ENCODE assay signal across 26 cellular contexts in the genomic region with DNA sequence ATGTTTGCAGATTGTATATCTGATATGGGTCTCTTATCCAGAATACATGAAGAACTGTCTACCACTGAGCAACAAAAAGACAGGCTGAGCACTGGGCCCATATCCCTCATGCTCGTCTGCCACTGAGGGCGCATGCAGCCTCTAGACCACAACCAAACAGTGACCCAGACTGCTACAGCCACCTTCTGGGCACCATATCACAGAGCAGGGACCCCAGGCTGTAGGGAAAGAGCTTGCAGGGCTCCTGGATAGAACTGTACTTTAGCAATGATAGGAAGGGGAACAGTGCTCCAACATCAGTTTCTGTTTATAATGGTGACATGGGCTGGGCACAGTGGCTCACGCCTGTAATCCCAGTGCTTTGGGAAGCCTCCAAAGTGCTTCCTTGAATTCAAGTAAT. TPM values are rescaled to one million over a fixed set of nuclear protein-coding genes. Genes with fewer than 3 reads are reported as not detected.
DNase-seq lines count a peak whose midpoint lies in the region; ATAC-seq, FAIRE-seq and TF ChIP-seq lines count a peak whose summit lies in the region.
"Had no signal": no experiment of that assay in that cellular context is flagged by ENCODE, and none has a peak within 500 bp of the region (broad histone marks: within the 10 kb centered on the region; RNA-seq: fewer than 3 reads in every experiment).

No MANE protein-coding gene starts in this region.

- H3K27ac ChIP-seq in K562 (ENCODE audit: extremely low read depth, low read depth, low read length) (no peak overlapping the region), liver (ENCODE audit: low read depth in 1 of 2, low read length in 2 of 2) (no peak overlapping the region), transverse colon (no peak overlapping the region), SJCRH30 (no peak overlapping the region)
- H3K27ac ChIP-seq: skin epidermis, upper lobe of left lung had no signal

- TF ChIP-seq CTCF in D721Med (IDR thresholded peaks at IDR 0.05; ENCODE audit: insufficient read depth, missing control alignments), result peak; percentile 9
- TF ChIP-seq CTCF in NB4 (IDR thresholded peaks at IDR 0.05; ENCODE audit: low read depth, low read length), result no peak
- peak in 1 of 3 experiments; percentile 23; a peak in 2 of 6 replicates for TF ChIP-seq CTCF in K562 (IDR thresholded peaks at IDR 0.05 in 2 of 3, conservative IDR thresholded peaks at IDR 0.05 in 1 of 3; ENCODE audit: insufficient read depth in 2 of 3, low read depth in 1 of 3, low read length in 3 of 3)
- TF ChIP-seq CTCF in liver (IDR thresholded peaks at IDR 0.05; ENCODE audit: low read depth, low read length, missing input control), result no peak
- TF ChIP-seq CTCF in transverse colon (IDR thresholded peaks at IDR 0.05), result no peak

- CTCF ChIA-PET in K562 (lab: Yijun Ruan, JAX; ENCODE audit: low intra/inter-chr PET ratio), result no interaction called here

- no peak overlapping the region for H3K4me2 ChIP-seq in K562 (ENCODE audit: insufficient read depth, low read length)

- DNase-seq in D721Med (ENCODE audit: insufficient read length, low spot score), result no peak
- peak; percentile 23 for DNase-seq in NB4 (ENCODE audit: low read depth)
- DNase-seq in K562 (ENCODE audit: extremely low read depth in 1 of 4, low spot score in 3 of 4), result peak in 2 of 4 experiments; percentile 5 to 8
- DNase-seq in AG08395 (ENCODE audit: low spot score), result no peak
- DNase-seq in transverse colon, result no peak
- no peak for DNase-seq in SJCRH30
- DNase-seq: activated CD4-positive, alpha-beta T cell treated with anti-CD3 and anti-CD28 coated beads for 4 hours; activated CD8-positive, alpha-beta T cell treated with anti-CD3 and anti-CD28 coated beads, Interleukin-2, amount 10 ng/mL, durations not matched to agents 7 days and 5 days; amniotic stem cell; Calu3; gastrocnemius medialis; NCI-H1436 treated with DMSO at 0.1 percent for 48 hours; NCI-H2107; NCI-H446; NCI-H774; upper lobe of left lung had no signal

- no peaks in the 10 kb centered on the region for H4K20me1 ChIP-seq in K562 (replicated peaks; ENCODE audit: control insufficient read depth, insufficient read depth, low read length)

- H3K79me2 ChIP-seq in K562 (ENCODE audit: control insufficient read depth, insufficient read depth, low read length), result no peaks in the 10 kb centered on the region

- no peak for TF ChIP-seq POLR2A in NB4 (IDR thresholded peaks at IDR 0.05; ENCODE audit: extremely low read depth, insufficient read length)
- TF ChIP-seq POLR2A in K562 (conservative IDR thresholded peaks at IDR 0.05), result no peak
- TF ChIP-seq POLR2A in transverse colon (IDR thresholded peaks at IDR 0.05), result no peak

- H3K27me3 ChIP-seq in K562 (ENCODE audit: control insufficient read depth in 2 of 2, insufficient read depth in 2 of 2, low read length in 2 of 2), result no peaks in the 10 kb centered on the region
- H3K27me3 ChIP-seq in liver (ENCODE audit: control insufficient read depth in 4 of 4, insufficient read depth in 4 of 4, low read length in 3 of 4), result no peaks in the 10 kb centered on the region
- H3K27me3 ChIP-seq in transverse colon, result no peaks in the 10 kb centered on the region
- H3K27me3 ChIP-seq in SJCRH30, result no peaks in the 10 kb centered on the region
- H3K27me3 ChIP-seq: gastrocnemius medialis, upper lobe of left lung had no signal

- intact Hi-C loops in K562 (cut with micrococcal nuclease) (no loop called here), transverse colon (cut with DNase I; ENCODE audit: low total_unique reads) (no loop called here)

- peak; percentile 51; the same call in 1 of the 3 replicates for ATAC-seq in K562
- ATAC-seq in GM18868 (IDR thresholded peaks at IDR 0.05; ENCODE audit: unreplicated experiment), result no peak
- ATAC-seq: activated CD8-positive, alpha-beta T cell treated with anti-CD3 and anti-CD28 coated beads, Interleukin-2, amount 10 ng/mL, durations not matched to agents 7 days and 5 days; natural killer cell treated with Interleukin-12 subunit alpha and Interleukin-12 subunit beta and Interleukin-15 and Interleukin-18, amount 100 ng/mL, for 72 hours; Right ventricle myocardium inferior; stimulated activated memory B cell treated with anti-CD40 and anti-IgM and Interleukin-4, amounts not matched to agents 10 μg/mL and 1 μg/mL and 100 μg/mL, for 72 hours had no signal

- TF ChIP-seq EP300 in K562 (IDR thresholded peaks at IDR 0.05; ENCODE audit: low read length), result no peak
- no peak for TF ChIP-seq EP300 in transverse colon (IDR thresholded peaks at IDR 0.05; ENCODE audit: low read depth)

- 0 out of 3 replicates have a peak, but pooled peaks cover 3% of the 10 kb centered on the region for H3K36me3 ChIP-seq in K562 (ENCODE audit: control insufficient read depth, insufficient read depth, low read length)
- H3K36me3 ChIP-seq in liver (ENCODE audit: control insufficient read depth in 4 of 4, insufficient read depth in 3 of 4, low read depth in 1 of 4, low read length in 3 of 4), result peaks cover 0 to 24% (median 20%) of the 10 kb centered on the region in 4 donors
- H3K36me3 ChIP-seq in transverse colon, result peaks cover 0 to 24% (median 7%) of the 10 kb centered on the region in 4 donors
- peaks cover 5% of the 10 kb centered on the region for H3K36me3 ChIP-seq in SJCRH30

- H3K9me1 ChIP-seq in K562 (ENCODE audit: control insufficient read depth, insufficient read depth, low read length), result no peaks in the 10 kb centered on the region

- no TSS peak for BruUV-seq in K562 (replicated peaks; lab: Mats Ljungman, UMichigan)

- WGBS in K562 (ENCODE audit: insufficient coverage, low coverage, missing lambda C conversion rate), result 30% methylated on average over 3 of the region's 3 CpGs
- WGBS in liver, result 56% methylated on average over 3 of the region's 3 CpGs
- 30 to 40% methylated on average over 2 to 3 of the region's 3 CpGs for WGBS in transverse colon (ENCODE audit: low coverage in 1 of 2), 2 donors

- in situ Hi-C loops in K562 (cut with MboI), result no loop called here
- in situ Hi-C loops in transverse colon (cut with MboI; ENCODE audit: low pct_ligation_motif_present in 1 of 4, low pct_unique_long_range_greater_than_20kb in 1 of 4, low sequenced_read_pairs in 3 of 4), result no loop called here

- no peak overlapping the region for H3K9ac ChIP-seq in K562 (ENCODE audit: insufficient read depth in 1 of 2, low read depth in 2 of 2, low read length in 2 of 2)
- H3K9ac ChIP-seq in liver (ENCODE audit: low read depth in 1 of 2, low read length in 2 of 2), result no peak overlapping the region

- FAIRE-seq in D721Med (lab: Jason Lieb, UNC), result no peak
- no peak for FAIRE-seq in K562 (lab: Jason Lieb, UNC)
- FAIRE-seq: A204.1, GM18507, GM19239 had no signal

- POLR2A ChIA-PET in K562 (lab: Yijun Ruan, JAX), result interaction anchor here (0.7 to 1.4 kb wide), 2 partner anchors 16 to 75 kb away, joined by 3 read pairs; no protein-coding TSS in a partner anchor

- no peaks in the 10 kb centered on the region for H3K9me3 ChIP-seq in K562 (replicated peaks; ENCODE audit: control insufficient read depth, insufficient read depth, low read depth, low read length)
- no peaks in the 10 kb centered on the region for H3K9me3 ChIP-seq in liver (ENCODE audit: control insufficient read depth in 4 of 4, low read length in 3 of 4)
- H3K9me3 ChIP-seq in transverse colon, result no peaks in the 10 kb centered on the region
- H3K9me3 ChIP-seq in SJCRH30 (replicated peaks), result no peaks in the 10 kb centered on the region
- H3K9me3 ChIP-seq: gastrocnemius medialis, HAP-1, upper lobe of left lung had no signal

- H3K4me3 ChIP-seq in NB4 (ENCODE audit: low read depth, low read length) (no peak overlapping the region), K562 (no peak overlapping the region), liver (ENCODE audit: low read depth in 1 of 3, low read length in 3 of 3) (no peak overlapping the region), transverse colon (no peak overlapping the region), SJCRH30 (no peak overlapping the region)
- H3K4me3 ChIP-seq: gastrocnemius medialis, HAP-1, skin epidermis, upper lobe of left lung had no signal

- peak in 1 of 2 experiments; percentile 28; a peak in 1 of 4 replicates for TF ChIP-seq RAD21 in K562 (CRISPR knock-in tag; conservative IDR thresholded peaks at IDR 0.05 in 1 of 2, IDR thresholded peaks at IDR 0.05 in 1 of 2)
- peak; percentile 28 to 68 for TF ChIP-seq RAD21 in liver (IDR thresholded peaks at IDR 0.05)

- H2AFZ ChIP-seq in K562 (ENCODE audit: low read depth, low read length), result no peak overlapping the region

- H3K4me1 ChIP-seq in K562 (replicated peaks in 1 of 2; ENCODE audit: control insufficient read depth in 2 of 2, insufficient read depth in 2 of 2, low read length in 2 of 2) (no peaks in the 10 kb centered on the region), liver (ENCODE audit: control insufficient read depth in 4 of 4, insufficient read depth in 4 of 4, low read length in 3 of 4) (peaks cover 0 to 9% (median 4%) of the 10 kb centered on the region in 4 donors), transverse colon (no peaks in the 10 kb centered on the region), SJCRH30 (no peaks in the 10 kb centered on the region)
- H3K4me1 ChIP-seq: HAP-1, upper lobe of left lung had no signal

RNA-seq across cellular contexts. Expression of gene TMEM87A, which starts 40.2 kb away (rescaled TPM):
- total RNA-seq in K562 (2011; cell fraction: chromatin; rRNA removed; ENCODE audit: low replicate concordance), result 32.7 and 71.3 TPM in 2 replicates
- total RNA-seq in K562 (2011; cell fraction: nucleolus; rRNA removed), result 45.7 and 48.7 TPM in 2 replicates
- total RNA-seq in K562 (2011; cell fraction: nucleoplasm; rRNA removed), result 54.0 and 71.7 TPM in 2 replicates
- 19.1 and 23.7 TPM in 2 replicates for total RNA-seq in K562 (2014; rRNA removed)
- total RNA-seq in K562 (2014; rRNA removed; fragmentation: Illumina TruSeq; extraction: Trizol), result 32.9 and 34.6 TPM in 2 replicates
- total RNA-seq in K562 (2015; rRNA removed; fragmentation: Illumina TruSeq; extraction: Trizol), result 30.0 and 36.2 TPM in 2 replicates
- total RNA-seq in K562 (2021), result 21.5 and 27.7 TPM in 2 replicates
- 15.3 and 22.3 TPM in 2 replicates for polyA plus RNA-seq in K562 (2011; rRNA removed)
- polyA plus RNA-seq in K562 (2011; cell fraction: cytosol; rRNA removed), result 8.5 and 15.1 TPM in 2 replicates
- polyA plus RNA-seq in K562 (2011; cell fraction: nucleus; rRNA removed), result 15.0 and 17.5 TPM in 2 replicates
- polyA plus RNA-seq in K562 (2012), result 18.4 and 21.8 TPM in 2 replicates
- 26.3 and 29.6 TPM in 2 replicates for polyA plus RNA-seq in K562 (2014; fragmentation: Illumina TruSeq; extraction: Trizol)
- polyA plus RNA-seq in K562 (2014; fragmentation: Nextera tagmentation; extraction: Ambion mirVana), result 10 to 100 TPM; 38.3 to 43.3 TPM
- 16.6 and 16.7 TPM in 2 replicates for polyA plus RNA-seq in K562 (2014; rRNA removed)
- 35.9 and 39.7 TPM in 2 replicates for polyA minus RNA-seq in K562 (2011; rRNA and poly(A)+ RNA removed)
- 13.5 and 17.6 TPM in 2 replicates for polyA minus RNA-seq in K562 (2011; cell fraction: cytosol; rRNA and poly(A)+ RNA removed)
- 17.9 and 38.3 TPM in 2 replicates for polyA minus RNA-seq in K562 (2011; cell fraction: nucleus; rRNA and poly(A)+ RNA removed)
- total RNA-seq in liver, result 10 to 100 TPM; 26.2 to 27.3 TPM
- polyA plus RNA-seq in liver, result 10 to 100 TPM in 1 of 2 donors, 1 to 10 TPM in 1; 9.2 to 17.5 TPM
- 100 to 1,000 TPM in 3 of 4 donors, 10 to 100 TPM in 1; 93.1 to 110 (median 107) TPM for total RNA-seq in transverse colon
- total RNA-seq in SJCRH30 (2014; rRNA removed; shearing (Covaris generic)), result 46.4 and 46.9 TPM in 2 replicates

RNA-seq across cellular contexts. Expression of gene GANC, which starts 40.5 kb away (rescaled TPM):
- total RNA-seq in K562 (2011; cell fraction: chromatin; rRNA removed; ENCODE audit: low replicate concordance), result 23.0 and 32.4 TPM in 2 replicates
- total RNA-seq in K562 (2011; cell fraction: nucleolus; rRNA removed), result 12.7 and 17.4 TPM in 2 replicates
- total RNA-seq in K562 (2011; cell fraction: nucleoplasm; rRNA removed), result 17.2 and 24.0 TPM in 2 replicates
- total RNA-seq in K562 (2014; rRNA removed) (9.3 and 11.6 TPM in 2 replicates), K562 (2014; rRNA removed; fragmentation: Illumina TruSeq; extraction: Trizol) (12.3 and 14.7 TPM in 2 replicates), K562 (2015; rRNA removed; fragmentation: Illumina TruSeq; extraction: Trizol) (13.2 and 15.1 TPM in 2 replicates), K562 (2021) (14.5 and 15.0 TPM in 2 replicates), liver (10 to 100 TPM in 1 of 2 donors, 1 to 10 TPM in 1; 7.0 to 28.9 TPM), transverse colon (100 to 1,000 TPM in 1 of 4 donors, 10 to 100 TPM in 3; 36.6 to 143 (median 54.8) TPM)
- polyA plus RNA-seq in K562 (2011; rRNA removed) (19.0 and 19.2 TPM in 2 replicates), K562 (2014; fragmentation: Illumina TruSeq; extraction: Trizol) (13.6 and 15.3 TPM in 2 replicates), K562 (2014; fragmentation: Nextera tagmentation; extraction: Ambion mirVana) (10 to 100 TPM; 10.9 to 17.3 TPM), K562 (2014; rRNA removed) (11.1 and 14.1 TPM in 2 replicates), liver (10 to 100 TPM in 1 of 2 donors, 1 to 10 TPM in 1; 4.8 to 14.9 TPM)
- polyA plus RNA-seq in K562 (2011; cell fraction: cytosol; rRNA removed), result 7.9 and 9.7 TPM in 2 replicates
- 28.9 and 37.1 TPM in 2 replicates for polyA plus RNA-seq in K562 (2011; cell fraction: nucleus; rRNA removed)
- polyA plus RNA-seq in K562 (2012), result 12.6 and 12.9 TPM in 2 replicates
- 13.8 and 20.6 TPM in 2 replicates for polyA minus RNA-seq in K562 (2011; rRNA and poly(A)+ RNA removed)
- polyA minus RNA-seq in K562 (2011; cell fraction: cytosol; rRNA and poly(A)+ RNA removed), result 10.8 and 15.0 TPM in 2 replicates
- polyA minus RNA-seq in K562 (2011; cell fraction: nucleus; rRNA and poly(A)+ RNA removed), result 12.9 and 25.2 TPM in 2 replicates
- total RNA-seq in SJCRH30 (2014; rRNA removed; shearing (Covaris generic)), result 20.2 and 20.3 TPM in 2 replicates

RNA-seq across cellular contexts. Expression of gene CAPN3, which starts 45.8 kb away (rescaled TPM):
- 1.1 and 2.1 TPM in 2 replicates for total RNA-seq in K562 (2011; cell fraction: chromatin; rRNA removed; ENCODE audit: low replicate concordance)
- 0.39 and 0.67 TPM in 2 replicates for total RNA-seq in K562 (2011; cell fraction: nucleolus; rRNA removed)
- 0.88 and 0.92 TPM in 2 replicates for total RNA-seq in K562 (2011; cell fraction: nucleoplasm; rRNA removed)
- total RNA-seq in K562 (2014; rRNA removed) (0.18 TPM in 1 of 2 replicates, not detected in the other), K562 (2014; rRNA removed; fragmentation: Illumina TruSeq; extraction: Trizol) (0.35 TPM in 1 of 2 replicates, not detected in the other), K562 (2015; rRNA removed; fragmentation: Illumina TruSeq; extraction: Trizol) (0.25 and 0.41 TPM in 2 replicates), K562 (2021) (0.33 TPM in 1 of 2 replicates, not detected in the other), liver (1 to 10 TPM; 2.0 to 6.1 TPM), transverse colon (10 to 100 TPM; 17.0 to 35.2 (median 19.3) TPM)
- polyA plus RNA-seq in K562 (2011; rRNA removed) (0.07 and 0.39 TPM in 2 replicates), K562 (2014; fragmentation: Illumina TruSeq; extraction: Trizol) (0.22 and 0.34 TPM in 2 replicates), K562 (2014; fragmentation: Nextera tagmentation; extraction: Ambion mirVana) (under 1 TPM in 1 of 2 experiments, not detected in 1; 0.20 TPM), K562 (2014; rRNA removed) (0.03 and 0.04 TPM in 2 replicates), liver (1 to 10 TPM; 2.2 to 6.1 TPM)
- polyA plus RNA-seq in K562 (2011; cell fraction: cytosol; rRNA removed), result 0.28 and 0.72 TPM in 2 replicates
- polyA plus RNA-seq in K562 (2011; cell fraction: nucleus; rRNA removed), result 0.92 and 2.7 TPM in 2 replicates
- 0.21 and 1.1 TPM in 2 replicates for polyA plus RNA-seq in K562 (2012)
- polyA minus RNA-seq in K562 (2011; rRNA and poly(A)+ RNA removed), result 0.24 TPM in 1 of 2 replicates, not detected in the other
- not detected in 2 replicates for polyA minus RNA-seq in K562 (2011; cell fraction: cytosol; rRNA and poly(A)+ RNA removed)
- polyA minus RNA-seq in K562 (2011; cell fraction: nucleus; rRNA and poly(A)+ RNA removed), result 0.33 TPM in 1 of 2 replicates, not detected in the other
- 0.59 and 0.81 TPM in 2 replicates for total RNA-seq in SJCRH30 (2014; rRNA removed; shearing (Covaris generic))
